Comparison of ENCODE assay signal across 20 cellular contexts in genomic region chr11:64611961-64612646, GRCh38. TPM values are rescaled to one million over a fixed set of nuclear protein-coding genes. Genes with fewer than 3 reads are reported as not detected.
DNase-seq lines count a peak whose midpoint lies in the region; ATAC-seq and TF ChIP-seq lines count a peak whose summit lies in the region.
"Had no signal": no experiment of that assay in that cellular context is flagged by ENCODE, and none has a peak within 500 bp of the region (broad histone marks: within the 10 kb centered on the region; RNA-seq: fewer than 3 reads in every experiment).

No MANE protein-coding gene starts in this region.

- POLR2A ChIA-PET in naive thymus-derived CD8-positive, alpha-beta T cell (lab: Charles Lee): no interaction called here

- no peak overlapping the region for H3K4me3 ChIP-seq in HL-60 (replicated peaks; ENCODE audit: insufficient read depth, low read length)
- H3K4me3 ChIP-seq: vagina had no signal

- H3K27me3 Mint-ChIP-seq in activated T-cell treated with anti-CD3 and anti-CD28 coated beads, Interleukin-2, amount 50 U/mL, for 24 hours: no peaks in the 10 kb centered on the region
- H3K27me3 Mint-ChIP-seq in naive thymus-derived CD8-positive, alpha-beta T cell: no peaks in the 10 kb centered on the region
- H3K27me3 Mint-ChIP-seq: brain; stimulated activated naive CD8-positive, alpha-beta T cell treated with anti-CD3 and anti-CD28 coated beads, Interleukin-15, Interleukin-2, amounts not matched to agents 100 ng/mL and 50 ng/mL, for 24 hours had no signal

- TF ChIP-seq CTCF in HL-60 (IDR thresholded peaks at IDR 0.05; ENCODE audit: insufficient read depth, low read length): no peak

- no peak overlapping the region for H3K4me3 Mint-ChIP-seq in activated T-cell treated with anti-CD3 and anti-CD28 coated beads, Interleukin-2, amount 50 U/mL, for 24 hours
- H3K4me3 Mint-ChIP-seq in naive thymus-derived CD8-positive, alpha-beta T cell: peak overlapping the region in 6 of 10 donors; percentile 15 to 56 (median 28)
- H3K4me3 Mint-ChIP-seq: brain; stimulated activated naive CD8-positive, alpha-beta T cell treated with anti-CD3 and anti-CD28 coated beads, Interleukin-15, Interleukin-2, amounts not matched to agents 100 ng/mL and 50 ng/mL, for 24 hours had no signal

- peak overlapping the region; percentile 64 for H3K27ac Mint-ChIP-seq in activated T-cell treated with anti-CD3 and anti-CD28 coated beads, Interleukin-2, amount 50 U/mL, for 24 hours
- H3K27ac Mint-ChIP-seq in naive thymus-derived CD8-positive, alpha-beta T cell: peak overlapping the region in 2 of 10 donors; percentile 41 to 48
- H3K27ac Mint-ChIP-seq: stimulated activated naive CD8-positive, alpha-beta T cell treated with anti-CD3 and anti-CD28 coated beads, Interleukin-15, Interleukin-2, amounts not matched to agents 100 ng/mL and 50 ng/mL, for 24 hours had no signal

- ATAC-seq in naive thymus-derived CD8-positive, alpha-beta T cell: no peak
- ATAC-seq: Panc1 had no signal

- no peaks in the 10 kb centered on the region for H3K27me3 ChIP-seq in HL-60 (ENCODE audit: insufficient read depth, poor library complexity, severe bottlenecking)
- H3K27me3 ChIP-seq: vagina had no signal

- peaks cover 10% of the 10 kb centered on the region for H3K4me1 Mint-ChIP-seq in activated T-cell treated with anti-CD3 and anti-CD28 coated beads, Interleukin-2, amount 50 U/mL, for 24 hours (ENCODE audit: low read depth)
- peaks cover 11 to 22% (median 14%) of the 10 kb centered on the region in 4 donors for H3K4me1 Mint-ChIP-seq in naive thymus-derived CD8-positive, alpha-beta T cell

- peak overlapping the region; percentile 73 for H3K27ac ChIP-seq in HL-60 (replicated peaks)
- H3K27ac ChIP-seq: vagina had no signal

- H3K36me3 Mint-ChIP-seq in activated T-cell treated with anti-CD3 and anti-CD28 coated beads, Interleukin-2, amount 50 U/mL, for 24 hours (ENCODE audit: low read depth): no peaks in the 10 kb centered on the region
- H3K36me3 Mint-ChIP-seq in naive thymus-derived CD8-positive, alpha-beta T cell: no peaks in the 10 kb centered on the region

- no peaks in the 10 kb centered on the region for H3K9me3 Mint-ChIP-seq in activated T-cell treated with anti-CD3 and anti-CD28 coated beads, Interleukin-2, amount 50 U/mL, for 24 hours
- H3K9me3 Mint-ChIP-seq in naive thymus-derived CD8-positive, alpha-beta T cell: no peaks in the 10 kb centered on the region
- H3K9me3 Mint-ChIP-seq: brain; stimulated activated naive CD8-positive, alpha-beta T cell treated with anti-CD3 and anti-CD28 coated beads, Interleukin-15, Interleukin-2, amounts not matched to agents 100 ng/mL and 50 ng/mL, for 24 hours had no signal

- no peak for DNase-seq in activated T-cell treated with anti-CD3 and anti-CD28 coated beads, Interleukin-2, amount 50 U/mL, for 24 hours
- DNase-seq in activated T-cell treated with anti-CD3 and anti-CD28 coated beads, Interleukin-2, amount 50 U/mL, for 1 hour: no peak
- DNase-seq in HL-60 (ENCODE audit: low read depth in 1 of 2, low spot score in 1 of 2) (peak; percentile 56 to 75), UCSD-AML1 (lab: John Stamatoyannopoulos, UW; ENCODE audit: unreplicated experiment) (peak; percentile 78), hypothalamus (lab: John Stamatoyannopoulos, UW) (no peak), putamen (ENCODE audit: low spot score) (no peak), T-helper 2 cell (no peak)
- no peak for DNase-seq in naive thymus-derived CD8-positive, alpha-beta T cell
- DNase-seq: activated naive CD4-positive, alpha-beta T cell treated with anti-CD3 and anti-CD28 coated beads, Interleukin-2, amount 50 U/mL, for 16 hours; NCI-H2081; SW 1271 had no signal

RNA-seq across cellular contexts. Expression of gene SLC22A12, which starts 21.1 kb away (rescaled TPM):
- not detected for total RNA-seq in naive thymus-derived CD8-positive, alpha-beta T cell
- polyA plus RNA-seq in naive thymus-derived CD8-positive, alpha-beta T cell: not detected
- total RNA-seq: pulmonary artery endothelial cell, vagina had no signal
- polyA plus RNA-seq: AG04450, keratinocyte, neural cell had no signal

RNA-seq across cellular contexts. Expression of gene SLC22A11, which starts 56.4 kb away (rescaled TPM):
- total RNA-seq in naive thymus-derived CD8-positive, alpha-beta T cell: not detected
- not detected for polyA plus RNA-seq in naive thymus-derived CD8-positive, alpha-beta T cell
- total RNA-seq: mesenteric fat pad, pulmonary artery endothelial cell had no signal
- polyA plus RNA-seq: AG04450, keratinocyte, neural cell had no signal

Comparison
In these comparisons a context has a peak if more than half of its experiments do, and no peak if none do; other contexts are left out.
1. DNase-seq: peak in HL-60 (2 of 2) and UCSD-AML1 (single experiment); none in activated T-cell treated with anti-CD3 and anti-CD28 coated beads, Interleukin-2, amount 50 U/mL, for 24 hours (single experiment), activated T-cell treated with anti-CD3 and anti-CD28 coated beads, Interleukin-2, amount 50 U/mL, for 1 hour (single experiment), naive thymus-derived CD8-positive, alpha-beta T cell (0 of 10), hypothalamus (0 of 51), putamen (single experiment) and T-helper 2 cell (0 of 5).